In the genomic region with DNA sequence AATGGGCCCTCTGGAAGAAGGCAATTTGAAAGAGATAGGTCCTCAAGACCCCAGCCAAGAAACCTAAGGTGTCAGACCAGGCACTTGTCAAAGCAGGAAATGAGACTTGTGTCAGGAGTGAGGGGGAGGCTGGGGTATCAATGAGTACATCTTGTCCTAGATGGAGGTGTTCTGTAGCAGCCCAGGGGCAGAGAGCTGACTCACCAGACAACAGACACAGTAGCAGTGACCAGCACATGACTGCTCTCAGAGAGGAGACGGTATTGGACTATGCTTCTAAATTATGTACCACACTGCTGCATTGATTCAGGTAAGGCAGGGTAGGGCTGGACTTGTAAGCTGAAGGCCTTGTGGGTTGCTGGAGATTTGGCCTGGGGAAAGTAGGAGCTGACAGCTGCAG, we compare ENCODE assay signal across 15 cellular contexts.
DNase-seq lines count a peak whose midpoint lies in the region; ATAC-seq, FAIRE-seq and TF ChIP-seq lines count a peak whose summit lies in the region.
"Had no signal": no experiment of that assay in that cellular context is flagged by ENCODE, and none has a peak within 500 bp of the region (broad histone marks: within the 10 kb centered on the region; RNA-seq: fewer than 3 reads in every experiment).

No MANE protein-coding gene starts in this region.

- no TSS peak for BruUV-seq in MCF 10A (replicated peaks; lab: Mats Ljungman, UMichigan)

- H3K9me1 ChIP-seq in keratinocyte (ENCODE audit: control insufficient read depth, extremely low read depth, insufficient read depth, low read length): no peaks in the 10 kb centered on the region

- no peak for TF ChIP-seq RAD21 in A549 (conservative IDR thresholded peaks at IDR 0.05 in 1 of 2, IDR thresholded peaks at IDR 0.05 in 1 of 2)

- H3K27ac ChIP-seq in A549 (peak overlapping the region; percentile 61 to 81), keratinocyte (ENCODE audit: control insufficient read depth, insufficient read depth, low read length) (peak overlapping the region; percentile 92)
- H3K27ac ChIP-seq: neural progenitor cell, spleen, WERI-Rb-1 had no signal

- H3K36me3 ChIP-seq in keratinocyte (ENCODE audit: control insufficient read depth in 2 of 2, extremely low read depth in 1 of 2, insufficient read depth in 2 of 2, low read length in 2 of 2): peaks cover 0 to 3% of the 10 kb centered on the region in 2 experiments
- H3K36me3 ChIP-seq: neural progenitor cell, spleen, WERI-Rb-1 had no signal

- dilution Hi-C loops in keratinocyte (cut with MboI; ENCODE audit: extremely low pct_ligation_motif_present, low sequenced_read_pairs): no loop called here

- TF ChIP-seq POLR2A in A549 (IDR thresholded peaks at IDR 0.05; ENCODE audit: low read length): no peak

- ATAC-seq in A549 (peak; percentile 37 to 71; a peak in 2 of 6 replicates), HG03159 (IDR thresholded peaks at IDR 0.05; ENCODE audit: unreplicated experiment) (no peak)
- ATAC-seq: effector memory CD8-positive, alpha-beta T cell had no signal

- 36% methylated on average over 1 of the region's 1 CpG for WGBS in A549 (ENCODE audit: missing lambda C conversion rate)

- peaks cover 48% of the 10 kb centered on the region for H3K4me1 Mint-ChIP-seq in MCF 10A (ENCODE audit: insufficient read depth, unreplicated experiment)
- H3K4me1 Mint-ChIP-seq: neural progenitor cell had no signal

- H3K4me1 ChIP-seq in A549 (peaks cover 35% of the 10 kb centered on the region), keratinocyte (ENCODE audit: control insufficient read depth, extremely low read depth, insufficient read depth, low read length) (peaks cover 35% of the 10 kb centered on the region)
- H3K4me1 ChIP-seq: neural progenitor cell, spleen had no signal

- POLR2A ChIA-PET in A549 (lab: Yijun Ruan, JAX): no interaction called here
- POLR2A ChIA-PET in MCF 10A (lab: Yijun Ruan, JAX): interaction anchor here (0.6 to 6.4 kb wide), 19 partner anchors 10 to 754 kb away, joined by 3 to 84 read pairs (median 4); partner anchors contain the start of gene KLF4

- peak overlapping the region; percentile 54 for H3K4me3 Mint-ChIP-seq in MCF 10A (ENCODE audit: unreplicated experiment)
- H3K4me3 Mint-ChIP-seq: effector memory CD8-positive, alpha-beta T cell; neural progenitor cell had no signal

- TF ChIP-seq CTCF in A549 (IDR thresholded peaks at IDR 0.05): no peak
- TF ChIP-seq CTCF in MCF 10A (IDR thresholded peaks at IDR 0.05; ENCODE audit: unreplicated experiment): no peak
- no peak for TF ChIP-seq CTCF in keratinocyte (optimal IDR thresholded peaks at IDR 0.05 in 1 of 3, IDR thresholded peaks at IDR 0.05 in 1 of 3, conservative IDR thresholded peaks at IDR 0.05 in 1 of 3; ENCODE audit: extremely low read depth in 1 of 3, insufficient read depth in 2 of 3, low read length in 3 of 3)

- peak overlapping the region; percentile 89 for H3K27ac Mint-ChIP-seq in MCF 10A (ENCODE audit: low read depth, unreplicated experiment)
- H3K27ac Mint-ChIP-seq: effector memory CD8-positive, alpha-beta T cell; neural progenitor cell had no signal

- no peak for TF ChIP-seq EP300 in A549 (IDR thresholded peaks at IDR 0.05)

- CTCF ChIA-PET in A549 (lab: Yijun Ruan, JAX): interaction anchor here (0.9 to 1.4 kb wide), 2 partner anchors 106 to 557 kb away, joined by 3 read pairs; no protein-coding TSS in a partner anchor
- CTCF ChIA-PET in MCF 10A (lab: Yijun Ruan, JAX): interaction anchor here (0.5 to 2.8 kb wide), 11 partner anchors 13 to 622 kb away, joined by 3 to 11 read pairs (median 4); no protein-coding TSS in a partner anchor

- H3K9me3 ChIP-seq in A549: peaks cover 20% of the 10 kb centered on the region; the same call in 2 of the 3 replicates
- peaks cover 12% of the 10 kb centered on the region for H3K9me3 ChIP-seq in keratinocyte (ENCODE audit: control insufficient read depth, low read depth, low read length)

- peak overlapping the region; percentile 69 for H3K9ac ChIP-seq in keratinocyte (ENCODE audit: control insufficient read depth, extremely low read depth, insufficient read depth, low read length)
- H3K9ac ChIP-seq: neural progenitor cell had no signal

- H4K20me1 ChIP-seq in keratinocyte (ENCODE audit: control insufficient read depth, extremely low read depth, insufficient read depth, low read length): no peaks in the 10 kb centered on the region

- FAIRE-seq in A549 (lab: Jason Lieb, UNC) (no peak), keratinocyte (lab: Jason Lieb, UNC) (peak; percentile 99)

- no peaks in the 10 kb centered on the region for H3K27me3 ChIP-seq in keratinocyte (ENCODE audit: control insufficient read depth, extremely low read depth, insufficient read depth, low read length)
- H3K27me3 ChIP-seq: neural progenitor cell, spleen had no signal

- no peaks in the 10 kb centered on the region for H3K79me2 ChIP-seq in keratinocyte (ENCODE audit: control insufficient read depth, insufficient read depth, low read length)

- H3K36me3 Mint-ChIP-seq in MCF 10A (ENCODE audit: insufficient read depth, unreplicated experiment): no peaks in the 10 kb centered on the region

- peaks cover 14% of the 10 kb centered on the region for H3K9me3 Mint-ChIP-seq in MCF 10A (ENCODE audit: unreplicated experiment)

- no peak overlapping the region for H3K4me3 ChIP-seq in A549
- H3K4me3 ChIP-seq in keratinocyte (ENCODE audit: control insufficient read depth in 2 of 3, extremely low read depth in 1 of 3, insufficient read depth in 2 of 3, low read depth in 1 of 3, low read length in 3 of 3): peak overlapping the region in 1 of 3 experiments; percentile 28
- H3K4me3 ChIP-seq: neural progenitor cell, spleen had no signal

- peak in 1 of 2 experiments; percentile 26 for DNase-seq in A549 (ENCODE audit: low read depth in 1 of 2, low spot score in 1 of 2)
- DNase-seq in M059J (ENCODE audit: low read depth): peak; percentile 81
- peak; percentile 91 for DNase-seq in MCF 10A (ENCODE audit: unreplicated experiment)
- peak; percentile 84 for DNase-seq in keratinocyte (ENCODE audit: low read depth, low spot score)
- no peak for DNase-seq in retina
- DNase-seq in activated gamma-delta T cell (lab: John Stamatoyannopoulos, UW): no peak
- DNase-seq in SKM-1 (lab: John Stamatoyannopoulos, UW; ENCODE audit: unreplicated experiment): no peak
- DNase-seq: activated gamma-delta T cell treated with Interleukin-2 at 50 U/mL for 16 hours; COR-L47; effector memory CD8-positive, alpha-beta T cell; hypothalamus; spleen; WERI-Rb-1 had no signal

- intact Hi-C loops in MCF 10A (cut with micrococcal nuclease): loop anchor here (2.0 kb wide), 1 partner anchor 302 kb away; no protein-coding TSS in a partner anchor

- peak overlapping the region; percentile 14 for H3K4me2 ChIP-seq in A549
- peak overlapping the region; percentile 60 for H3K4me2 ChIP-seq in keratinocyte (ENCODE audit: control insufficient read depth, extremely low read depth, insufficient read depth, low read depth, low read length)
- H3K4me2 ChIP-seq: neural progenitor cell had no signal

- no peaks in the 10 kb centered on the region for H3K27me3 Mint-ChIP-seq in MCF 10A (ENCODE audit: insufficient read depth, unreplicated experiment)
- H3K27me3 Mint-ChIP-seq: effector memory CD8-positive, alpha-beta T cell had no signal

- H2AFZ ChIP-seq in keratinocyte (ENCODE audit: control insufficient read depth, low read length): no peak overlapping the region
- H2AFZ ChIP-seq: neural progenitor cell had no signal

TF ChIP-seq in A549, 52 proteins besides CTCF, POLR2A, EP300 and RAD21:
- TF ChIP-seq, protein P1, sequence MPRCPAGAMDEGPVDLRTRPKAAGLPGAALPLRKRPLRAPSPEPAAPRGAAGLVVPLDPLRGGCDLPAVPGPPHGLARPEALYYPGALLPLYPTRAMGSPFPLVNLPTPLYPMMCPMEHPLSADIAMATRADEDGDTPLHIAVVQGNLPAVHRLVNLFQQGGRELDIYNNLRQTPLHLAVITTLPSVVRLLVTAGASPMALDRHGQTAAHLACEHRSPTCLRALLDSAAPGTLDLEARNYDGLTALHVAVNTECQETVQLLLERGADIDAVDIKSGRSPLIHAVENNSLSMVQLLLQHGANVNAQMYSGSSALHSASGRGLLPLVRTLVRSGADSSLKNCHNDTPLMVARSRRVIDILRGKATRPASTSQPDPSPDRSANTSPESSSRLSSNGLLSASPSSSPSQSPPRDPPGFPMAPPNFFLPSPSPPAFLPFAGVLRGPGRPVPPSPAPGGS (IDR thresholded peaks at IDR 0.05): no peak
- TF ChIP-seq, protein P2, sequence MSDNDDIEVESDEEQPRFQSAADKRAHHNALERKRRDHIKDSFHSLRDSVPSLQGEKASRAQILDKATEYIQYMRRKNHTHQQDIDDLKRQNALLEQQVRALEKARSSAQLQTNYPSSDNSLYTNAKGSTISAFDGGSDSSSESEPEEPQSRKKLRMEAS (IDR thresholded peaks at IDR 0.05): 0 out of 2 replicates have a peak, but pooled peaks have one; percentile 8
- TF ChIP-seq EHF (CRISPR knock-in tag; IDR thresholded peaks at IDR 0.05): no peak
- TF ChIP-seq, protein P3, sequence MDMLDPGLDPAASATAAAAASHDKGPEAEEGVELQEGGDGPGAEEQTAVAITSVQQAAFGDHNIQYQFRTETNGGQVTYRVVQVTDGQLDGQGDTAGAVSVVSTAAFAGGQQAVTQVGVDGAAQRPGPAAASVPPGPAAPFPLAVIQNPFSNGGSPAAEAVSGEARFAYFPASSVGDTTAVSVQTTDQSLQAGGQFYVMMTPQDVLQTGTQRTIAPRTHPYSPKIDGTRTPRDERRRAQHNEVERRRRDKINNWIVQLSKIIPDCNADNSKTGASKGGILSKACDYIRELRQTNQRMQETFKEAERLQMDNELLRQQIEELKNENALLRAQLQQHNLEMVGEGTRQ (IDR thresholded peaks at IDR 0.05): 0 out of 2 replicates have a peak, but pooled peaks have one; percentile 16
TF ChIP-seq in A549: peak in this region for 2.

Comparison
In these comparisons a context has a peak if more than half of its experiments do, and no peak if none do; other contexts are left out.
1. DNase-seq: peak in M059J (single experiment), MCF 10A (single experiment) and keratinocyte (single experiment); none in retina (single experiment), activated gamma-delta T cell (single experiment) and SKM-1 (single experiment).